In genomic region chr12:92059976-92060375, GRCh38 we compare ENCODE assay signal across 13 cellular contexts.
DNase-seq lines count a peak whose midpoint lies in the region; ATAC-seq, FAIRE-seq and TF ChIP-seq lines count a peak whose summit lies in the region.
"Had no signal": no experiment of that assay in that cellular context is flagged by ENCODE, and none has a peak within 500 bp of the region (broad histone marks: within the 10 kb centered on the region; RNA-seq: fewer than 3 reads in every experiment).

No MANE protein-coding gene starts in this region.

- H3K9me3 ChIP-seq in BLaER1 (peaks cover 9% of the 10 kb centered on the region; the same call in 1 of the 2 replicates), adipocyte (ENCODE audit: control insufficient read depth, low read length) (no peaks in the 10 kb centered on the region), left lung (no peaks in the 10 kb centered on the region), HepG2 (ENCODE audit: low read length) (no peaks in the 10 kb centered on the region)
- no peaks in the 10 kb centered on the region for H3K9me3 ChIP-seq in CD8-positive, alpha-beta memory T cell (ENCODE audit: low read length)

- H2AFZ ChIP-seq in HepG2 (ENCODE audit: low read length) = no peak overlapping the region

- TF ChIP-seq EP300 in HepG2 (IDR thresholded peaks at IDR 0.05; ENCODE audit: low read depth in 2 of 2, low read length in 2 of 2) (no peak), HepG2 (CRISPR knock-in tag; IDR thresholded peaks at IDR 0.05; ENCODE audit: borderline replicate concordance) (no peak)

- intact Hi-C loops in left lung (cut with DNase I) (no loop called here), HepG2 (cut with micrococcal nuclease; ENCODE audit: unreplicated experiment) (no loop called here)

- H3K27ac ChIP-seq in BLaER1 = peak overlapping the region; percentile 70
- H3K27ac ChIP-seq in left lung = peak overlapping the region in 1 of 2 donors; percentile 41
- H3K27ac ChIP-seq in HepG2 (ENCODE audit: extremely low read length, insufficient read depth, low read length) = no peak overlapping the region
- no peak overlapping the region for H3K27ac ChIP-seq in CD8-positive, alpha-beta memory T cell (ENCODE audit: low read depth, low read length)

- CTCF ChIA-PET in HepG2 (lab: Yijun Ruan, JAX; ENCODE audit: low intra/inter-chr PET ratio, low total read pairs) = no interaction called here
- CTCF ChIA-PET in CD8-positive, alpha-beta memory T cell (lab: Charles Lee) = no interaction called here

- no peaks in the 10 kb centered on the region for H3K79me2 ChIP-seq in HepG2 (ENCODE audit: insufficient read depth, low read length)

- peak overlapping the region in 1 of 8 donors; percentile 42 for H3K27ac Mint-ChIP-seq in CD8-positive, alpha-beta memory T cell
- no peak overlapping the region for H3K27ac Mint-ChIP-seq in stimulated activated memory B cell treated with anti-CD40 and anti-IgM and Interleukin-4, amounts not matched to agents 10 μg/mL and 1 μg/mL and 100 μg/mL, for 72 hours
- H3K27ac Mint-ChIP-seq: nephron progenitor cell had no signal

- WGBS in HepG2 (ENCODE audit: low lambda C conversion rate) = 63% methylated on average over 2 of the region's 2 CpGs

- in situ Hi-C loops in HepG2 (cut with HindIII; ENCODE audit: extremely low pct_ligation_motif_present, low pct_unique_long_range_greater_than_20kb) = no loop called here

- TF ChIP-seq POLR2A in HepG2 (IDR thresholded peaks at IDR 0.05; ENCODE audit: insufficient read depth in 1 of 2, low read depth in 2 of 2, low read length in 2 of 2) = no peak

- peaks cover 44 to 86% (median 51%) of the 10 kb centered on the region in 3 donors for H3K4me1 Mint-ChIP-seq in CD8-positive, alpha-beta memory T cell
- H3K4me1 Mint-ChIP-seq in stimulated activated memory B cell treated with anti-CD40 and anti-IgM and Interleukin-4, amounts not matched to agents 10 μg/mL and 1 μg/mL and 100 μg/mL, for 72 hours = peaks cover 47% of the 10 kb centered on the region

- no peaks in the 10 kb centered on the region for H3K27me3 Mint-ChIP-seq in CD8-positive, alpha-beta memory T cell
- H3K27me3 Mint-ChIP-seq in stimulated activated memory B cell treated with anti-CD40 and anti-IgM and Interleukin-4, amounts not matched to agents 10 μg/mL and 1 μg/mL and 100 μg/mL, for 72 hours = no peaks in the 10 kb centered on the region

- peak overlapping the region; percentile 42 for H3K4me3 ChIP-seq in BLaER1
- peak overlapping the region; percentile 32 for H3K4me3 ChIP-seq in adipocyte (ENCODE audit: low read length)
- no peak overlapping the region for H3K4me3 ChIP-seq in left lung
- no peak overlapping the region for H3K4me3 ChIP-seq in HepG2 (replicated peaks in 1 of 3; ENCODE audit: insufficient read depth in 1 of 3, low read depth in 2 of 3, low read length in 3 of 3)
- no peak overlapping the region for H3K4me3 ChIP-seq in CD8-positive, alpha-beta memory T cell (ENCODE audit: low read length)

- H3K36me3 ChIP-seq in BLaER1 = no peaks in the 10 kb centered on the region
- no peaks in the 10 kb centered on the region for H3K36me3 ChIP-seq in adipocyte (ENCODE audit: control insufficient read depth, insufficient read depth, low read length, severe bottlenecking)
- no peaks in the 10 kb centered on the region for H3K36me3 ChIP-seq in left lung
- H3K36me3 ChIP-seq in HepG2 (replicated peaks in 1 of 2; ENCODE audit: control insufficient read depth in 1 of 2, insufficient read depth in 2 of 2, low read length in 2 of 2) = no peaks in the 10 kb centered on the region
- H3K36me3 ChIP-seq in CD8-positive, alpha-beta memory T cell (ENCODE audit: insufficient read depth, low read length) = no peaks in the 10 kb centered on the region

- no peak for FAIRE-seq in HepG2 (lab: Jason Lieb, UNC)

- H3K9me3 Mint-ChIP-seq in CD8-positive, alpha-beta memory T cell = peaks cover 0 to 1% (median 0%) of the 10 kb centered on the region in 5 donors
- peaks cover 4% of the 10 kb centered on the region for H3K9me3 Mint-ChIP-seq in stimulated activated memory B cell treated with anti-CD40 and anti-IgM and Interleukin-4, amounts not matched to agents 10 μg/mL and 1 μg/mL and 100 μg/mL, for 72 hours

- ATAC-seq in left lung (peak; percentile 39), HepG2 (no peak)
- ATAC-seq in stimulated activated memory B cell treated with anti-CD40 and anti-IgM and Interleukin-4, amounts not matched to agents 10 μg/mL and 1 μg/mL and 100 μg/mL, for 72 hours = no peak

- H3K9ac ChIP-seq in BLaER1 (peak overlapping the region; percentile 3; the same call in 1 of the 2 replicates), adipocyte (ENCODE audit: low read length) (peak overlapping the region; percentile 28), HepG2 (ENCODE audit: insufficient read depth, low read depth, low read length) (no peak overlapping the region)

- DNase-seq in HPDE6-E6E7 (ENCODE audit: extremely low spot score) (peak; percentile 31), adipocyte (ENCODE audit: low read depth) (peak; percentile 80), left lung (no peak), HepG2 (ENCODE audit: low spot score) (no peak)
- no peak for DNase-seq in CD8-positive, alpha-beta memory T cell
- DNase-seq in stimulated activated CD4-positive, alpha-beta T cell treated with anti-CD3 and anti-CD28 coated beads, Interleukin-4, amount 100 ng/mL, for 1 hour = no peak
- DNase-seq: activated CD8-positive, alpha-beta memory T cell treated with anti-CD3 and anti-CD28 coated beads for 24 hours; central memory CD4-positive, alpha-beta T cell; NCI-H1436; nephron progenitor cell; SHP77 treated with DMSO at 0.1 percent for 48 hours had no signal

- H3K4me1 ChIP-seq in BLaER1 = peaks cover 44% of the 10 kb centered on the region
- H3K4me1 ChIP-seq in adipocyte (ENCODE audit: control insufficient read depth, insufficient read depth, low read length) = peaks cover 24% of the 10 kb centered on the region
- peaks cover 0 to 50% of the 10 kb centered on the region in 2 donors for H3K4me1 ChIP-seq in left lung
- H3K4me1 ChIP-seq in HepG2 (ENCODE audit: insufficient read depth, low read length) = peaks cover 28% of the 10 kb centered on the region
- H3K4me1 ChIP-seq in CD8-positive, alpha-beta memory T cell (ENCODE audit: insufficient read depth, low read length) = peaks cover 53% of the 10 kb centered on the region

- no TSS peak for BruUV-seq in HepG2 (replicated peaks; lab: Mats Ljungman, UMichigan)

- H3K4me3 Mint-ChIP-seq in CD8-positive, alpha-beta memory T cell = no peak overlapping the region
- H3K4me3 Mint-ChIP-seq in stimulated activated memory B cell treated with anti-CD40 and anti-IgM and Interleukin-4, amounts not matched to agents 10 μg/mL and 1 μg/mL and 100 μg/mL, for 72 hours = no peak overlapping the region
- H3K4me3 Mint-ChIP-seq: nephron progenitor cell had no signal

- H3K27me3 ChIP-seq in BLaER1 (no peaks in the 10 kb centered on the region), adipocyte (replicated peaks; ENCODE audit: control insufficient read depth, insufficient read depth, low read length) (no peaks in the 10 kb centered on the region), left lung (no peaks in the 10 kb centered on the region), HepG2 (ENCODE audit: control insufficient read depth in 1 of 2, insufficient read depth in 2 of 2, low read length in 2 of 2) (no peaks in the 10 kb centered on the region)
- no peaks in the 10 kb centered on the region for H3K27me3 ChIP-seq in CD8-positive, alpha-beta memory T cell (ENCODE audit: insufficient read depth, low read length, poor library complexity, severe bottlenecking)

- H4K20me1 ChIP-seq in BLaER1 = no peaks in the 10 kb centered on the region
- no peaks in the 10 kb centered on the region for H4K20me1 ChIP-seq in HepG2 (ENCODE audit: insufficient read depth, low read length)

- no peak for TF ChIP-seq RAD21 in HepG2 (CRISPR knock-in tag; IDR thresholded peaks at IDR 0.05)

- TF ChIP-seq CTCF in left lung (IDR thresholded peaks at IDR 0.05) (no peak), HepG2 (CRISPR knock-in tag; IDR thresholded peaks at IDR 0.05) (no peak)

- POLR2A ChIA-PET in HepG2 (lab: Yijun Ruan, JAX) = no interaction called here
- POLR2A ChIA-PET in CD8-positive, alpha-beta memory T cell (lab: Charles Lee) = no interaction called here

- H3K4me2 ChIP-seq in BLaER1 (peak overlapping the region; percentile 86), HepG2 (ENCODE audit: low read depth, low read length) (no peak overlapping the region)

- H3K36me3 Mint-ChIP-seq in CD8-positive, alpha-beta memory T cell = peaks cover 4 to 18% (median 4%) of the 10 kb centered on the region in 3 donors
- H3K36me3 Mint-ChIP-seq in stimulated activated memory B cell treated with anti-CD40 and anti-IgM and Interleukin-4, amounts not matched to agents 10 μg/mL and 1 μg/mL and 100 μg/mL, for 72 hours = peaks cover 8% of the 10 kb centered on the region

TF ChIP-seq in HepG2, 621 proteins besides CTCF, POLR2A, EP300 and RAD21:
- no peak for TF ChIP-seq ZNF619 (CRISPR knock-in tag; IDR thresholded peaks at IDR 0.05)
- TF ChIP-seq, protein P1, sequence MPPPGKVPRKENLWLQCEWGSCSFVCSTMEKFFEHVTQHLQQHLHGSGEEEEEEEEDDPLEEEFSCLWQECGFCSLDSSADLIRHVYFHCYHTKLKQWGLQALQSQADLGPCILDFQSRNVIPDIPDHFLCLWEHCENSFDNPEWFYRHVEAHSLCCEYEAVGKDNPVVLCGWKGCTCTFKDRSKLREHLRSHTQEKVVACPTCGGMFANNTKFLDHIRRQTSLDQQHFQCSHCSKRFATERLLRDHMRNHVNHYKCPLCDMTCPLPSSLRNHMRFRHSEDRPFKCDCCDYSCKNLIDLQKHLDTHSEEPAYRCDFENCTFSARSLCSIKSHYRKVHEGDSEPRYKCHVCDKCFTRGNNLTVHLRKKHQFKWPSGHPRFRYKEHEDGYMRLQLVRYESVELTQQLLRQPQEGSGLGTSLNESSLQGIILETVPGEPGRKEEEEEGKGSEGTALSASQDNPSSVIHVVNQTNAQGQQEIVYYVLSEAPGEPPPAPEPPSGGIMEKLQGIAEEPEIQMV (CRISPR knock-in tag; IDR thresholded peaks at IDR 0.05; ENCODE audit: low read depth) = no peak
- TF ChIP-seq GLI4 (CRISPR knock-in tag; IDR thresholded peaks at IDR 0.05; ENCODE audit: borderline replicate concordance) = no peak
- no peak for TF ChIP-seq ZNF367 (CRISPR knock-in tag; IDR thresholded peaks at IDR 0.05; ENCODE audit: borderline replicate concordance)
- no peak for TF ChIP-seq ISL2 (CRISPR knock-in tag; IDR thresholded peaks at IDR 0.05)
- no peak for TF ChIP-seq ZNF326 (CRISPR knock-in tag; IDR thresholded peaks at IDR 0.05; ENCODE audit: borderline replicate concordance)
- no peak for TF ChIP-seq ZNF839 (CRISPR knock-in tag; IDR thresholded peaks at IDR 0.05; ENCODE audit: borderline replicate concordance)
- TF ChIP-seq TARDBP (CRISPR knock-in tag; IDR thresholded peaks at IDR 0.05) = no peak

Comparison
In these comparisons a context has a peak if more than half of its experiments do, and no peak if none do; other contexts are left out.
1. H3K4me3 ChIP-seq: peak in BLaER1 (single experiment) and adipocyte (single experiment); none in left lung (0 of 2), HepG2 (0 of 3) and CD8-positive, alpha-beta memory T cell (single experiment).
2. DNase-seq: peak in HPDE6-E6E7 (single experiment) and adipocyte (single experiment); none in left lung (0 of 2), HepG2 (single experiment), CD8-positive, alpha-beta memory T cell (0 of 5) and stimulated activated CD4-positive, alpha-beta T cell treated with anti-CD3 and anti-CD28 coated beads, Interleukin-4, amount 100 ng/mL, for 1 hour (single experiment).